Comparison of ENCODE assay signal across 28 cellular contexts in genomic region chr13:31653730-31654129, GRCh38.
"Had no signal": no experiment of that assay in that cellular context is flagged by ENCODE, and none has a peak within 500 bp of the region (broad histone marks: within the 10 kb centered on the region; RNA-seq: fewer than 3 reads in every experiment).

No MANE protein-coding gene starts in this region.

- H3K9me3 Mint-ChIP-seq: stimulated activated effector memory CD8-positive, alpha-beta T cell treated with anti-CD3 and anti-CD28 coated beads, Interleukin-12 subunit alpha, Interleukin-12 subunit beta, amount 100 ng/mL, for 72 hours had no signal

- H3K36me3 ChIP-seq: neural progenitor cell, ovary, right lobe of liver, sigmoid colon, thoracic aorta, thyroid gland, tibial nerve, upper lobe of left lung, vagina had no signal

- H3K4me3 ChIP-seq: neural progenitor cell, ovary, psoas muscle, right lobe of liver, sigmoid colon, thoracic aorta, thyroid gland, tibial nerve, upper lobe of left lung, vagina had no signal

- DNase-seq: naive thymus-derived CD8-positive, alpha-beta T cell; occipital lobe; ovary; posterior cingulate gyrus; psoas muscle; right cardiac atrium; right lobe of liver; sigmoid colon; small intestine; stimulated activated CD4-positive, alpha-beta T cell treated with anti-CD3 and anti-CD28 coated beads, Interleukin-15, amount 100 ng/mL, for 24 hours; stimulated activated CD4-positive, alpha-beta T cell treated with anti-CD3 and anti-CD28 coated beads, Interleukin-2, amount 100 ng/mL, for 24 hours; stimulated activated CD4-positive, alpha-beta T cell treated with anti-CD3 and anti-CD28 coated beads, Interleukin-2, amount 100 ng/mL, for 48 hours; stimulated activated CD4-positive, alpha-beta T cell treated with anti-CD3 and anti-CD28 coated beads, Interleukin-4, amount 100 ng/mL, for 24 hours; stimulated activated naive B cell treated with anti-CD40 and anti-IgM and Interleukin-4, amounts not matched to agents 10 μg/mL and 1 μg/mL and 100 μg/mL, for 72 hours; stimulated activated naive CD4-positive, alpha-beta T cell treated with Interleukin-2 at 50 U/mL for 16 hours; stimulated activated naive CD8-positive, alpha-beta T cell treated with anti-CD3 and anti-CD28 coated beads, Interleukin-15, amount 100 ng/mL, for 72 hours; substantia nigra; thyroid gland; trophoblast cell; upper lobe of left lung had no signal

- H3K4me1 Mint-ChIP-seq: naive thymus-derived CD8-positive, alpha-beta T cell; neural progenitor cell; stimulated activated effector memory CD8-positive, alpha-beta T cell treated with anti-CD3 and anti-CD28 coated beads, Interleukin-12 subunit alpha, Interleukin-12 subunit beta, amount 100 ng/mL, for 72 hours; stimulated activated naive B cell treated with anti-CD40 and anti-IgM and Interleukin-4, amounts not matched to agents 10 μg/mL and 1 μg/mL and 100 μg/mL, for 72 hours; stimulated activated naive CD8-positive, alpha-beta T cell treated with anti-CD3 and anti-CD28 coated beads, Interleukin-15, amount 100 ng/mL, for 72 hours had no signal

- H3K9me3 ChIP-seq: ovary, psoas muscle, right lobe of liver, sigmoid colon, thoracic aorta, thyroid gland, tibial nerve, upper lobe of left lung, vagina had no signal

- H3K27me3 Mint-ChIP-seq: progenitor cell of endocrine pancreas; stimulated activated naive CD8-positive, alpha-beta T cell treated with anti-CD3 and anti-CD28 coated beads, Interleukin-15, amount 100 ng/mL, for 72 hours had no signal

- ATAC-seq: naive thymus-derived CD8-positive, alpha-beta T cell; natural killer cell treated with Interleukin-12 subunit alpha and Interleukin-12 subunit beta and Interleukin-15 and Interleukin-18, amount 100 ng/mL, for 72 hours; psoas muscle; right cardiac atrium; right lobe of liver; stimulated activated effector memory CD8-positive, alpha-beta T cell treated with anti-CD3 and anti-CD28 coated beads, Interleukin-12 subunit alpha, Interleukin-12 subunit beta, amount 100 ng/mL, for 72 hours; stimulated activated naive B cell treated with anti-CD40 and anti-IgM and Interleukin-4, amounts not matched to agents 10 μg/mL and 1 μg/mL and 100 μg/mL, for 72 hours; stimulated activated naive CD8-positive, alpha-beta T cell treated with anti-CD3 and anti-CD28 coated beads, Interleukin-15, amount 100 ng/mL, for 72 hours had no signal

- H3K27ac Mint-ChIP-seq: naive thymus-derived CD8-positive, alpha-beta T cell; natural killer cell treated with Interleukin-12 subunit alpha and Interleukin-12 subunit beta and Interleukin-15 and Interleukin-18, amount 100 ng/mL, for 72 hours; neural progenitor cell; progenitor cell of endocrine pancreas; stimulated activated effector memory CD8-positive, alpha-beta T cell treated with anti-CD3 and anti-CD28 coated beads, Interleukin-12 subunit alpha, Interleukin-12 subunit beta, amount 100 ng/mL, for 72 hours; stimulated activated naive B cell treated with anti-CD40 and anti-IgM and Interleukin-4, amounts not matched to agents 10 μg/mL and 1 μg/mL and 100 μg/mL, for 72 hours; stimulated activated naive CD8-positive, alpha-beta T cell treated with anti-CD3 and anti-CD28 coated beads, Interleukin-15, amount 100 ng/mL, for 72 hours had no signal

- H2AFZ ChIP-seq: neural progenitor cell, parathyroid adenoma had no signal

- H3K4me3 Mint-ChIP-seq: naive thymus-derived CD8-positive, alpha-beta T cell; natural killer cell treated with Interleukin-12 subunit alpha and Interleukin-12 subunit beta and Interleukin-15 and Interleukin-18, amount 100 ng/mL, for 72 hours; neural progenitor cell; stimulated activated effector memory CD8-positive, alpha-beta T cell treated with anti-CD3 and anti-CD28 coated beads, Interleukin-12 subunit alpha, Interleukin-12 subunit beta, amount 100 ng/mL, for 72 hours; stimulated activated naive B cell treated with anti-CD40 and anti-IgM and Interleukin-4, amounts not matched to agents 10 μg/mL and 1 μg/mL and 100 μg/mL, for 72 hours; stimulated activated naive CD8-positive, alpha-beta T cell treated with anti-CD3 and anti-CD28 coated beads, Interleukin-15, amount 100 ng/mL, for 72 hours had no signal

- H3K79me2 ChIP-seq: parathyroid adenoma had no signal

- H3K4me1 ChIP-seq: neural progenitor cell, parathyroid adenoma, psoas muscle, right lobe of liver, sigmoid colon, thyroid gland, tibial nerve, upper lobe of left lung, vagina had no signal

- H3K4me2 ChIP-seq: neural progenitor cell had no signal

- H3K9ac ChIP-seq: neural progenitor cell, parathyroid adenoma had no signal

- H3K27ac ChIP-seq: neural progenitor cell, ovary, parathyroid adenoma, psoas muscle, right lobe of liver, sigmoid colon, thoracic aorta, thyroid gland, tibial nerve, upper lobe of left lung, vagina had no signal

- H3K36me3 Mint-ChIP-seq: naive thymus-derived CD8-positive, alpha-beta T cell; natural killer cell treated with Interleukin-12 subunit alpha and Interleukin-12 subunit beta and Interleukin-15 and Interleukin-18, amount 100 ng/mL, for 72 hours; neural progenitor cell; stimulated activated effector memory CD8-positive, alpha-beta T cell treated with anti-CD3 and anti-CD28 coated beads, Interleukin-12 subunit alpha, Interleukin-12 subunit beta, amount 100 ng/mL, for 72 hours; stimulated activated naive B cell treated with anti-CD40 and anti-IgM and Interleukin-4, amounts not matched to agents 10 μg/mL and 1 μg/mL and 100 μg/mL, for 72 hours had no signal

- H3K27me3 ChIP-seq: neural progenitor cell, ovary, right lobe of liver, sigmoid colon, thyroid gland, tibial nerve, upper lobe of left lung, vagina had no signal
